In the genomic region with DNA sequence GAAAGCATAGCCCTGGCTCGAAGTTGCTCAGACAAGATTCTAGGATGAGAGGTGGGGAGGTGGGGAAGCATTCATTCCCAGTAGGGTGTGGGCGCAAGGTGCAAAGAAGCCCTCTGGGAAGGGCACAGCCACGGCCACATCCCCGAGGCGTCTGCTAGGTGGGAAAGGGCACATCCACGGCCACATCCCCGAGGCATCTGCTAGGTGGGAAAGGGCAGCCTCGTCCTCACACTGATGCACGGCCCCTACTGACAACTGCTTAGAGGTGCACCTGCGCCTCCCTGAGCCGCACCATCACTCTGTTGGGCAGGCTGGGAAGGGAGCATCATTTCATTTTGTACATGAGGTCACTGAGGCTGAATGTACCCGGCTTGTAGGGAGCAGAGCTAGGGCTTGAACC, we compare ENCODE assay signal across 12 cellular contexts.
DNase-seq lines count a peak whose midpoint lies in the region; ATAC-seq and TF ChIP-seq lines count a peak whose summit lies in the region.
"Had no signal": no experiment of that assay in that cellular context is flagged by ENCODE, and none has a peak within 500 bp of the region (broad histone marks: within the 10 kb centered on the region; RNA-seq: fewer than 3 reads in every experiment).

No MANE protein-coding gene starts in this region.

- no peak overlapping the region for H3K4me3 Mint-ChIP-seq in activated T-cell treated with anti-CD3 and anti-CD28 coated beads, Interleukin-2, amount 50 U/mL, for 4 hours

- ATAC-seq in left ventricle myocardium superior (no peak), heart right ventricle (no peak), GM21723 (IDR thresholded peaks at IDR 0.05; ENCODE audit: unreplicated experiment) (no peak)
- ATAC-seq in activated T-cell treated with anti-CD3 and anti-CD28 coated beads, Interleukin-2, amount 50 U/mL, for 4 hours = no peak

- DNase-seq in left ventricle myocardium superior = peak; percentile 22
- DNase-seq in heart right ventricle = no peak
- DNase-seq in iPS-NIHi7 (ENCODE audit: extremely low spot score) = peak; percentile 31
- DNase-seq in posterior vena cava (ENCODE audit: low spot score) = peak; percentile 56
- no peak for DNase-seq in activated T-cell treated with anti-CD3 and anti-CD28 coated beads, Interleukin-2, amount 50 U/mL, for 4 hours
- no peak for DNase-seq in NCI-H2227 treated with DMSO at 0.1 percent for 48 hours (lab: John Stamatoyannopoulos, UW)
- DNase-seq: DND-41, KBM-7, NCI-H2081 treated with DMSO at 0.1 percent for 48 hours, SHP77 had no signal

- no peak overlapping the region for H3K4me3 ChIP-seq in heart right ventricle

- H3K4me1 Mint-ChIP-seq in activated T-cell treated with anti-CD3 and anti-CD28 coated beads, Interleukin-2, amount 50 U/mL, for 4 hours (ENCODE audit: low read depth) = no peaks in the 10 kb centered on the region

- 93 to 94% methylated on average over 12 of the region's 12 CpGs for WGBS in heart right ventricle, 2 donors

- H3K27ac ChIP-seq in heart right ventricle = no peak overlapping the region
- H3K27ac ChIP-seq: C4-2B had no signal

- no peaks in the 10 kb centered on the region for H3K9me3 Mint-ChIP-seq in activated T-cell treated with anti-CD3 and anti-CD28 coated beads, Interleukin-2, amount 50 U/mL, for 4 hours

- no peak for TF ChIP-seq CTCF in heart right ventricle (IDR thresholded peaks at IDR 0.05)

- no peaks in the 10 kb centered on the region for H3K36me3 Mint-ChIP-seq in activated T-cell treated with anti-CD3 and anti-CD28 coated beads, Interleukin-2, amount 50 U/mL, for 4 hours (ENCODE audit: insufficient read depth)

- no peaks in the 10 kb centered on the region for H3K27me3 Mint-ChIP-seq in activated T-cell treated with anti-CD3 and anti-CD28 coated beads, Interleukin-2, amount 50 U/mL, for 4 hours (ENCODE audit: low read depth)

- intact Hi-C loops in left ventricle myocardium superior (cut with micrococcal nuclease) (no loop called here), heart right ventricle (cut with DNase I) (loop anchor here in 1 of 10 donors (10.0 kb wide), 1 partner anchor 1259 kb away; no protein-coding TSS in a partner anchor), posterior vena cava (cut with DNase I) (no loop called here)

- H3K4me1 ChIP-seq in heart right ventricle = peaks cover 4 to 32% (median 17%) of the 10 kb centered on the region in 9 donors

- H3K9me3 ChIP-seq in heart right ventricle = no peaks in the 10 kb centered on the region

- H3K36me3 ChIP-seq in heart right ventricle = peaks cover 0 to 37% (median 0%) of the 10 kb centered on the region in 9 donors

- no peaks in the 10 kb centered on the region for H3K27me3 ChIP-seq in heart right ventricle

Comparison
In these comparisons a context has a peak if more than half of its experiments do, and no peak if none do; other contexts are left out.
1. DNase-seq: peak in left ventricle myocardium superior (single experiment), iPS-NIHi7 (single experiment) and posterior vena cava (single experiment); none in heart right ventricle (0 of 2), activated T-cell treated with anti-CD3 and anti-CD28 coated beads, Interleukin-2, amount 50 U/mL, for 4 hours (single experiment) and NCI-H2227 treated with DMSO at 0.1 percent for 48 hours (single experiment).